In the genomic region with DNA sequence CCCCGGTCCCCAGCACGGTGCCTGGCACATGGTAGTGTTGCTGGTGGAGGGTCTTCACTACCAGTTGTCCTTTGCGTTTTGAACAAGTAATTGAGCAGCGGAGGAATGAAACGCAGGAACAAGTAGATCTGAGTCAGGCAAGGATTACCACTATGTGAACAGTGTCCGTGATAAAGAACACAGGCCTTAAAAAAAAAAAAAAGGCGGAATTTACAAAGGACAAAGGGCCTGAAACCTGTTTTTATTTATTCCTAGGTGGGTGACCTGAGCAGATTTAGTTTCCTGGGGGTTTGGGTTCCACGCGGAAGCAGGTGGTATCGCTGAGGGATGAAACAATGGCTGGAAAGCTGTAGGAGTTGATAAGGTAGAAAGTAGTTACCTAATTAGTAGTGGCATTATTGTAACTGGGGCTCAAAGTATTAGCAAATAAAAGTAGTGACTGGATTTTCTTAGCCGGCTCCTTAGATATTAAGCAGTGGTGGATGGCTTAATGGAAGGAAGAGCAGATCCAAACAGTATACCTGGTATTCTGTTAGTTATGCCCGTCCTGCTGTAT, we compare ENCODE assay signal across 1 cellular context.
TF ChIP-seq lines count a peak whose summit lies in the region.

No MANE protein-coding gene starts in this region.

TF ChIP-seq in WTC11, 78 proteins besides CTCF, POLR2A, EP300 and RAD21 (continued from another document):
- TF ChIP-seq ZNF425 (CRISPR knock-in tag; conservative IDR thresholded peaks at IDR 0.05): no peak
- no peak for TF ChIP-seq GRHL2 (CRISPR knock-in tag; IDR thresholded peaks at IDR 0.05; ENCODE audit: insufficient replicate concordance, severe bottlenecking)
- TF ChIP-seq ZNF396 (CRISPR knock-in tag; IDR thresholded peaks at IDR 0.05; ENCODE audit: borderline replicate concordance): no peak
- no peak for TF ChIP-seq ZNF263 (CRISPR knock-in tag; IDR thresholded peaks at IDR 0.05; ENCODE audit: low read depth)
- TF ChIP-seq ZSCAN18 (CRISPR knock-in tag; IDR thresholded peaks at IDR 0.05): no peak
- TF ChIP-seq AFF4 (CRISPR knock-in tag; IDR thresholded peaks at IDR 0.05; ENCODE audit: borderline replicate concordance): no peak
- no peak for TF ChIP-seq ERG (CRISPR knock-in tag; IDR thresholded peaks at IDR 0.05)
- no peak for TF ChIP-seq ZNF317 (CRISPR knock-in tag; IDR thresholded peaks at IDR 0.05; ENCODE audit: borderline replicate concordance, low read depth)
- no peak for TF ChIP-seq ZNF121 (CRISPR knock-in tag; IDR thresholded peaks at IDR 0.05)
- TF ChIP-seq ATF1 (CRISPR knock-in tag; IDR thresholded peaks at IDR 0.05): no peak
- TF ChIP-seq ZNF232 (CRISPR knock-in tag; IDR thresholded peaks at IDR 0.05): no peak
- TF ChIP-seq ATF3 (CRISPR knock-in tag; conservative IDR thresholded peaks at IDR 0.05): no peak
- no peak for TF ChIP-seq FOXP4 (CRISPR knock-in tag; IDR thresholded peaks at IDR 0.05)
- no peak for TF ChIP-seq USF1 (CRISPR knock-in tag; IDR thresholded peaks at IDR 0.05)
- TF ChIP-seq ZNF671 (CRISPR knock-in tag; IDR thresholded peaks at IDR 0.05): no peak
- TF ChIP-seq SP1 (CRISPR knock-in tag; conservative IDR thresholded peaks at IDR 0.05): no peak
